Comparison of ENCODE assay signal across 9 cellular contexts in the genomic region with DNA sequence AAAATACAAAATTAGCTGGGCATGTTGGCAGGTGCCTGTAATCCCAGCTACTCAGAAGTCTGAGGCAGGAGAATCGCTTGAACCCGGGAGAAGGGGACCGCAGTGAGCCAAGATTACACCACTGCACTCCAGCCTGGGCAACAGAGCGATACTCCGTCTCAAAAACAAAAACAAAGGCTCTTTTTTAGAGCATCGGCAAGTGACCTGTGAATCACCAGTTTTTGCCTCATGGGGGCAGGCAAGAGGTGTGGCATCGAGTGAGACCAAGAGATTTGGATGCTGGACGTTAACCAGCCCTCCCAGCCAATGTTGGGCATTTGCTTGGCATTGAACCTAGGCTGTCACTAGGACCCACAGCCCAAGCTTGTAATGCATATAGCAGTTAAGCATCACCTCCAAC. TPM values are rescaled to one million over a fixed set of nuclear protein-coding genes. Genes with fewer than 3 reads are reported as not detected.
A peak's percentile ranks its signal among the peaks of the same experiment; 100 is the strongest.
DNase-seq lines count a peak whose midpoint lies in the region; ATAC-seq and TF ChIP-seq lines count a peak whose summit lies in the region.
"Had no signal": no experiment of that assay in that cellular context is flagged by ENCODE, and none has a peak within 500 bp of the region (broad histone marks: within the 10 kb centered on the region; RNA-seq: fewer than 3 reads in every experiment).

No MANE protein-coding gene starts in this region.

- TF ChIP-seq POLR2A in NB4 (IDR thresholded peaks at IDR 0.05; ENCODE audit: extremely low read depth, insufficient read length) = no peak

- H3K4me3 ChIP-seq in NB4 (ENCODE audit: low read depth, low read length) = no peak overlapping the region
- H3K4me3 ChIP-seq: SK-N-MC had no signal

- TF ChIP-seq CTCF in GM10248 (IDR thresholded peaks at IDR 0.05; ENCODE audit: control extremely low read depth, extremely low read depth, low read depth, missing control alignments) (peak; percentile 30), NB4 (IDR thresholded peaks at IDR 0.05; ENCODE audit: low read depth, low read length) (peak; percentile 45)

- no peaks in the 10 kb centered on the region for H3K9me3 Mint-ChIP-seq in activated CD8-positive, alpha-beta memory T cell treated with anti-CD3 and anti-CD28 coated beads, Interleukin-2, amount 10 ng/mL, durations not matched to agents 7 days and 5 days (ENCODE audit: low read depth)

- H3K4me1 Mint-ChIP-seq in activated CD8-positive, alpha-beta memory T cell treated with anti-CD3 and anti-CD28 coated beads, Interleukin-2, amount 10 ng/mL, durations not matched to agents 7 days and 5 days = no peaks in the 10 kb centered on the region

- no peaks in the 10 kb centered on the region for H3K27me3 Mint-ChIP-seq in activated CD8-positive, alpha-beta memory T cell treated with anti-CD3 and anti-CD28 coated beads, Interleukin-2, amount 10 ng/mL, durations not matched to agents 7 days and 5 days

- CTCF ChIA-PET in GM10248 (lab: Yijun Ruan, JAX) = interaction anchor here (1.0 kb wide), 1 partner anchor 251 kb away, joined by 3 read pairs; a partner anchor contains a TSS
- CTCF ChIA-PET in activated CD8-positive, alpha-beta memory T cell treated with anti-CD3 and anti-CD28 coated beads, Interleukin-2, amount 10 ng/mL, durations not matched to agents 7 days and 5 days (lab: Charles Lee) = no interaction called here

- POLR2A ChIA-PET in GM10248 (lab: Yijun Ruan, JAX) = no interaction called here

- no peak overlapping the region for H3K4me3 Mint-ChIP-seq in activated CD8-positive, alpha-beta memory T cell treated with anti-CD3 and anti-CD28 coated beads, Interleukin-2, amount 10 ng/mL, durations not matched to agents 7 days and 5 days

- no peak overlapping the region for H3K27ac Mint-ChIP-seq in activated CD8-positive, alpha-beta memory T cell treated with anti-CD3 and anti-CD28 coated beads, Interleukin-2, amount 10 ng/mL, durations not matched to agents 7 days and 5 days

- ATAC-seq in HG03442 (IDR thresholded peaks at IDR 0.05; ENCODE audit: unreplicated experiment) = no peak
- no peak for ATAC-seq in GM18873 (IDR thresholded peaks at IDR 0.05; ENCODE audit: low FRiP score, unreplicated experiment)
- ATAC-seq in activated CD8-positive, alpha-beta memory T cell treated with anti-CD3 and anti-CD28 coated beads, Interleukin-2, amount 10 ng/mL, durations not matched to agents 7 days and 5 days = no peak

- peaks cover 4% of the 10 kb centered on the region for H3K36me3 Mint-ChIP-seq in activated CD8-positive, alpha-beta memory T cell treated with anti-CD3 and anti-CD28 coated beads, Interleukin-2, amount 10 ng/mL, durations not matched to agents 7 days and 5 days

- DNase-seq in GM10248 (ENCODE audit: extremely low spot score) (no peak), NB4 (ENCODE audit: low read depth) (peak; percentile 38), cerebellar cortex (ENCODE audit: low spot score) (peak; percentile 48), lung microvascular endothelial cell (ENCODE audit: low read depth in 2 of 2) (peak; percentile 28 to 63)
- no peak for DNase-seq in activated CD8-positive, alpha-beta memory T cell treated with anti-CD3 and anti-CD28 coated beads for 24 hours
- no peak for DNase-seq in activated CD8-positive, alpha-beta memory T cell treated with anti-CD3 and anti-CD28 coated beads, Interleukin-2, amount 10 ng/mL, durations not matched to agents 7 days and 5 days

RNA-seq across cellular contexts. Expression of a gene that starts 14.6 kb away (rescaled TPM):
- 14.6 and 17.7 TPM in 2 replicates for total RNA-seq in lung microvascular endothelial cell
- total RNA-seq in activated CD8-positive, alpha-beta memory T cell treated with anti-CD3 and anti-CD28 coated beads, Interleukin-2, amount 10 ng/mL, durations not matched to agents 7 days and 5 days = 10 to 100 TPM; 42.0 to 43.3 TPM

RNA-seq across cellular contexts. Expression of a gene that starts 27.6 kb away (rescaled TPM):
- 5.4 TPM in 2 replicates for total RNA-seq in lung microvascular endothelial cell
- total RNA-seq in activated CD8-positive, alpha-beta memory T cell treated with anti-CD3 and anti-CD28 coated beads, Interleukin-2, amount 10 ng/mL, durations not matched to agents 7 days and 5 days = 1 to 10 TPM; 3.7 to 5.7 TPM

Comparison
In these comparisons a context has a peak if more than half of its experiments do, and no peak if none do; other contexts are left out.
1. DNase-seq: peak in NB4 (single experiment), cerebellar cortex (single experiment) and lung microvascular endothelial cell (2 of 2); none in GM10248 (single experiment), activated CD8-positive, alpha-beta memory T cell treated with anti-CD3 and anti-CD28 coated beads for 24 hours (single experiment) and activated CD8-positive, alpha-beta memory T cell treated with anti-CD3 and anti-CD28 coated beads, Interleukin-2, amount 10 ng/mL, durations not matched to agents 7 days and 5 days (single experiment).